In the genomic region with DNA sequence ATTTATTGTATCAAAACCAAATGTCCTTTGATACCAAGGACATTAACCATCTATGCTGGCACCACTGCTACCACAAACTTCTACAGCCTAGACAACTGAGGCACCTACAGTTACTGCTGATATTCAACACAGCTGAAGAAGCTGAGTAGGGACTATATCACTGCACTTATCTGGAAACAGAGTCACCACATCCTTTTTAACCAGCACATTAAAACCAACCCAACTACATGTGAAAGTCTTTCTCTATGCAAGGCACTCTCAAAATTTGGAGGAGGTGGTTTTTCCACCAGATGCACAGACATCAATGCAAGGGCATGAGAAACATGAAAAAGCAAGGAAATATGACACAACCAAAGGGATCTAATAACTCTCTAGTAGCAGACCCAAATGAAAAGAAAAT, we compare ENCODE assay signal across 5 cellular contexts.
"Had no signal": no experiment of that assay in that cellular context is flagged by ENCODE, and none has a peak within 500 bp of the region (broad histone marks: within the 10 kb centered on the region; RNA-seq: fewer than 3 reads in every experiment).

No MANE protein-coding gene starts in this region.

- DNase-seq: IMR-90, KBM-7 had no signal

- H3K4me3 ChIP-seq: K562 had no signal

- H3K27ac Mint-ChIP-seq: IgD-negative memory B cell had no signal

- H3K27ac ChIP-seq: HL-60 had no signal

- H3K4me3 Mint-ChIP-seq: IgD-negative memory B cell had no signal

- H3K4me1 Mint-ChIP-seq: IgD-negative memory B cell had no signal

- H3K36me3 Mint-ChIP-seq: IgD-negative memory B cell had no signal
